Comparison of ENCODE assay signal across 2 cellular contexts in the genomic region with DNA sequence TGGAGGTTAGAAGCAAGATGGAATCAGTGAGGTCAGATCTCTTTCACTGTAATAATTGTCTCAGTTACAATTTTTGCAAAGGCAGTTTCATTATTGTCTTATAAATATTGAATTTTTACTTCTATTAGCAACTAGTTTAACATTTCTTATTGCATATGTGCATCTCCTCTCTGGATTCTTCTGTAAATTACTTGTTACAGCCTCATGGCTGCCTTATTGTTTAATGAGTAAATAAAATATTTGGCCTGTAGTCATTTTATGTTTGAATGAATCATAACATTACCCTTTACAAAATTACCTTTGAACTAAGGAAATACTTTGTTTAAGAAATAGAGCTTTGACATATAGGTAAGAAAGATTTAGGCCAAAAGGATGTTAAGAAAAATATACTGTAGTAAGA.
TF ChIP-seq lines count a peak whose summit lies in the region.

No MANE protein-coding gene starts in this region.

TF ChIP-seq in SK-N-SH, 30 proteins besides CTCF, POLR2A, EP300 and RAD21:
- TF ChIP-seq, protein P1, sequence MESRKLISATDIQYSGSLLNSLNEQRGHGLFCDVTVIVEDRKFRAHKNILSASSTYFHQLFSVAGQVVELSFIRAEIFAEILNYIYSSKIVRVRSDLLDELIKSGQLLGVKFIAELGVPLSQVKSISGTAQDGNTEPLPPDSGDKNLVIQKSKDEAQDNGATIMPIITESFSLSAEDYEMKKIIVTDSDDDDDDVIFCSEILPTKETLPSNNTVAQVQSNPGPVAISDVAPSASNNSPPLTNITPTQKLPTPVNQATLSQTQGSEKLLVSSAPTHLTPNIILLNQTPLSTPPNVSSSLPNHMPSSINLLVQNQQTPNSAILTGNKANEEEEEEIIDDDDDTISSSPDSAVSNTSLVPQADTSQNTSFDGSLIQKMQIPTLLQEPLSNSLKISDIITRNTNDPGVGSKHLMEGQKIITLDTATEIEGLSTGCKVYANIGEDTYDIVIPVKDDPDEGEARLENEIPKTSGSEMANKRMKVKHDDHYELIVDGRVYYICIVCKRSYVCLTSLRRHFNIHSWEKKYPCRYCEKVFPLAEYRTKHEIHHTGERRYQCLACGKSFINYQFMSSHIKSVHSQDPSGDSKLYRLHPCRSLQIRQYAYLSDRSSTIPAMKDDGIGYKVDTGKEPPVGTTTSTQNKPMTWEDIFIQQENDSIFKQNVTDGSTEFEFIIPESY (IDR thresholded peaks at IDR 0.05; ENCODE audit: borderline replicate concordance, low read depth): no peak
- TF ChIP-seq, protein P2, sequence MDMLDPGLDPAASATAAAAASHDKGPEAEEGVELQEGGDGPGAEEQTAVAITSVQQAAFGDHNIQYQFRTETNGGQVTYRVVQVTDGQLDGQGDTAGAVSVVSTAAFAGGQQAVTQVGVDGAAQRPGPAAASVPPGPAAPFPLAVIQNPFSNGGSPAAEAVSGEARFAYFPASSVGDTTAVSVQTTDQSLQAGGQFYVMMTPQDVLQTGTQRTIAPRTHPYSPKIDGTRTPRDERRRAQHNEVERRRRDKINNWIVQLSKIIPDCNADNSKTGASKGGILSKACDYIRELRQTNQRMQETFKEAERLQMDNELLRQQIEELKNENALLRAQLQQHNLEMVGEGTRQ (IDR thresholded peaks at IDR 0.05; ENCODE audit: borderline replicate concordance, low read depth, low read length): no peak
- TF ChIP-seq RCOR1 (IDR thresholded peaks at IDR 0.05; ENCODE audit: low read length): no peak
- no peak for TF ChIP-seq GATA2 (CRISPR knock-in tag; IDR thresholded peaks at IDR 0.05)
- no peak for TF ChIP-seq RFX5 (IDR thresholded peaks at IDR 0.05; ENCODE audit: low read length)
- TF ChIP-seq SIN3A (IDR thresholded peaks at IDR 0.05; ENCODE audit: borderline replicate concordance, low read depth, low read length): no peak
- no peak for TF ChIP-seq NFIC (IDR thresholded peaks at IDR 0.05; ENCODE audit: borderline replicate concordance)
- TF ChIP-seq TAF1 (IDR thresholded peaks at IDR 0.05; ENCODE audit: borderline replicate concordance, low read depth, low read length): no peak
- no peak for TF ChIP-seq FOSL2 (IDR thresholded peaks at IDR 0.05; ENCODE audit: borderline replicate concordance, low read depth)
- no peak for TF ChIP-seq TEAD4 (IDR thresholded peaks at IDR 0.05; ENCODE audit: borderline replicate concordance, insufficient read depth)
- no peak for TF ChIP-seq GABPA (IDR thresholded peaks at IDR 0.05; ENCODE audit: low read depth)
- TF ChIP-seq POLR2AphosphoS5 (IDR thresholded peaks at IDR 0.05; ENCODE audit: low read depth, low read length): no peak
- TF ChIP-seq TCF12 (IDR thresholded peaks at IDR 0.05): no peak
- TF ChIP-seq FOXJ3 (CRISPR knock-in tag; IDR thresholded peaks at IDR 0.05): no peak
- TF ChIP-seq, protein P3, sequence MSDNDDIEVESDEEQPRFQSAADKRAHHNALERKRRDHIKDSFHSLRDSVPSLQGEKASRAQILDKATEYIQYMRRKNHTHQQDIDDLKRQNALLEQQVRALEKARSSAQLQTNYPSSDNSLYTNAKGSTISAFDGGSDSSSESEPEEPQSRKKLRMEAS (IDR thresholded peaks at IDR 0.05; ENCODE audit: low read depth): no peak
- no peak for TF ChIP-seq MEF2A (IDR thresholded peaks at IDR 0.05; ENCODE audit: borderline replicate concordance, low read depth)
- TF ChIP-seq, protein P4, sequence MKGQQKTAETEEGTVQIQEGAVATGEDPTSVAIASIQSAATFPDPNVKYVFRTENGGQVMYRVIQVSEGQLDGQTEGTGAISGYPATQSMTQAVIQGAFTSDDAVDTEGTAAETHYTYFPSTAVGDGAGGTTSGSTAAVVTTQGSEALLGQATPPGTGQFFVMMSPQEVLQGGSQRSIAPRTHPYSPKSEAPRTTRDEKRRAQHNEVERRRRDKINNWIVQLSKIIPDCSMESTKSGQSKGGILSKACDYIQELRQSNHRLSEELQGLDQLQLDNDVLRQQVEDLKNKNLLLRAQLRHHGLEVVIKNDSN (IDR thresholded peaks at IDR 0.05; ENCODE audit: borderline replicate concordance, low read depth): no peak
- TF ChIP-seq ELF1 (IDR thresholded peaks at IDR 0.05): no peak
- no peak for TF ChIP-seq NRF1 (IDR thresholded peaks at IDR 0.05; ENCODE audit: low read depth, low read length)
- TF ChIP-seq MXI1 (IDR thresholded peaks at IDR 0.05; ENCODE audit: low read depth, low read length): no peak
TF ChIP-seq in SK-N-SH: peak in this region for 0.

TF ChIP-seq in SK-N-SH treated with all-trans-retinoic acid at 6 μM for 48 hours, 23 proteins besides CTCF, POLR2A, EP300 and RAD21:
- no peak for TF ChIP-seq GLIS3 (CRISPR knock-in tag; IDR thresholded peaks at IDR 0.05)
- no peak for TF ChIP-seq TOX (CRISPR knock-in tag; IDR thresholded peaks at IDR 0.05; ENCODE audit: borderline replicate concordance)
- TF ChIP-seq, protein P5, sequence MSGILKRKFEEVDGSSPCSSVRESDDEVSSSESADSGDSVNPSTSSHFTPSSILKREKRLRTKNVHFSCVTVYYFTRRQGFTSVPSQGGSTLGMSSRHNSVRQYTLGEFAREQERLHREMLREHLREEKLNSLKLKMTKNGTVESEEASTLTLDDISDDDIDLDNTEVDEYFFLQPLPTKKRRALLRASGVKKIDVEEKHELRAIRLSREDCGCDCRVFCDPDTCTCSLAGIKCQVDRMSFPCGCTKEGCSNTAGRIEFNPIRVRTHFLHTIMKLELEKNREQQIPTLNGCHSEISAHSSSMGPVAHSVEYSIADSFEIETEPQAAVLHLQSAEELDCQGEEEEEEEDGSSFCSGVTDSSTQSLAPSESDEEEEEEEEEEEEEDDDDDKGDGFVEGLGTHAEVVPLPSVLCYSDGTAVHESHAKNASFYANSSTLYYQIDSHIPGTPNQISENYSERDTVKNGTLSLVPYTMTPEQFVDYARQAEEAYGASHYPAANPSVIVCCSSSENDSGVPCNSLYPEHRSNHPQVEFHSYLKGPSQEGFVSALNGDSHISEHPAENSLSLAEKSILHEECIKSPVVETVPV (CRISPR knock-in tag; IDR thresholded peaks at IDR 0.05): no peak
- no peak for TF ChIP-seq ZFP30 (CRISPR knock-in tag; IDR thresholded peaks at IDR 0.05)
- no peak for TF ChIP-seq ZFP3 (CRISPR knock-in tag; IDR thresholded peaks at IDR 0.05)
- no peak for TF ChIP-seq ZNF8 (CRISPR knock-in tag; IDR thresholded peaks at IDR 0.05)
TF ChIP-seq in SK-N-SH treated with all-trans-retinoic acid at 6 μM for 48 hours: peak in this region for 0.
